ENCODE assay signal across 11 cellular contexts in the genomic region with DNA sequence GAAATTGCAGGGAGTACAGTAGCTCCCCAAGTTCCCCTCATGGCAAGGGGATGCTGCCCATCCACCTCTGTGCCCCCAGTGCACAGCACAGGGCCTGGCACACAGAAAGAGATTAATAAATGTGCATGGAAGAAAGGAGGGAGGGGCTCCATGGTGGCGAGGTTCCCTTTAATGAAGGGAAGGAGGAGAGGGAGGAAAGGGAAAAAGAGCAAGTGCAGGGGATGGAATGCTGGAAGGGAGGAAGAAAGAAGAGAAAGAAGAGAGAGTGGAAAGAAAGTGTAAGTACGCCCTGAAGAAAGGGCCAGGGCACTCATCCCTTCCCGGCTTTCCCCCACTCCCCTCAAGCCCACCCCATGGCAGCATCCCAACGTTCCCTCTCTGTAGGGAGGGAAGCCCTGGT. TPM values are rescaled to one million over a fixed set of nuclear protein-coding genes. Genes with fewer than 3 reads are reported as not detected.
DNase-seq lines count a peak whose midpoint lies in the region; ATAC-seq lines count a peak whose summit lies in the region.
"Had no signal": no experiment of that assay in that cellular context is flagged by ENCODE, and none has a peak within 500 bp of the region (broad histone marks: within the 10 kb centered on the region; RNA-seq: fewer than 3 reads in every experiment).

No MANE protein-coding gene starts in this region.

- no peaks in the 10 kb centered on the region for H3K36me3 Mint-ChIP-seq in activated naive CD4-positive, alpha-beta T cell treated with anti-CD3 and anti-CD28 coated beads, Interleukin-2, amount 10 ng/mL, durations not matched to agents 7 days and 5 days
- no peaks in the 10 kb centered on the region for H3K36me3 Mint-ChIP-seq in activated T-helper 1 cell treated with anti-CD3 and anti-CD28 coated beads, Interleukin-12 subunit alpha, Interleukin-12 subunit beta, Interleukin-2, Interleukin-4 antibody, amounts not matched to agents 30 ng/mL and 10 ng/mL and 1 ng/mL, durations not matched to agents 14 hours and 24 hours and 36 hours (ENCODE audit: low read depth)
- no peaks in the 10 kb centered on the region for H3K36me3 Mint-ChIP-seq in memory B cell

- intact Hi-C loops in activated T-helper 1 cell treated with anti-CD3 and anti-CD28 coated beads, Interleukin-12 subunit alpha, Interleukin-12 subunit beta, Interleukin-2, Interleukin-4 antibody, amounts not matched to agents 30 ng/mL and 10 ng/mL and 1 ng/mL, durations not matched to agents 14 hours and 24 hours and 36 hours (cut with micrococcal nuclease): loop anchor here (1.0 to 10.0 kb wide), 4 partner anchors 39 to 536 kb away; partner anchors contain the start of gene ULK4

- peak overlapping the region; percentile 58 for H3K4me3 Mint-ChIP-seq in activated naive CD4-positive, alpha-beta T cell treated with anti-CD3 and anti-CD28 coated beads, Interleukin-2, amount 10 ng/mL, durations not matched to agents 7 days and 5 days
- H3K4me3 Mint-ChIP-seq in activated T-helper 1 cell treated with anti-CD3 and anti-CD28 coated beads, Interleukin-12 subunit alpha, Interleukin-12 subunit beta, Interleukin-2, Interleukin-4 antibody, amounts not matched to agents 30 ng/mL and 10 ng/mL and 1 ng/mL, durations not matched to agents 14 hours and 24 hours and 36 hours: peak overlapping the region; percentile 51
- H3K4me3 Mint-ChIP-seq in memory B cell: peak overlapping the region; percentile 91
- H3K4me3 Mint-ChIP-seq in stimulated activated naive CD8-positive, alpha-beta T cell treated with anti-CD3 and anti-CD28 coated beads, Interleukin-15, amount 100 ng/mL, for 72 hours: peak overlapping the region; percentile 40 to 67

- H3K27ac Mint-ChIP-seq in activated naive CD4-positive, alpha-beta T cell treated with anti-CD3 and anti-CD28 coated beads, Interleukin-2, amount 10 ng/mL, durations not matched to agents 7 days and 5 days: peak overlapping the region; percentile 16
- H3K27ac Mint-ChIP-seq in activated T-helper 1 cell treated with anti-CD3 and anti-CD28 coated beads, Interleukin-12 subunit alpha, Interleukin-12 subunit beta, Interleukin-2, Interleukin-4 antibody, amounts not matched to agents 30 ng/mL and 10 ng/mL and 1 ng/mL, durations not matched to agents 14 hours and 24 hours and 36 hours: no peak overlapping the region
- H3K27ac Mint-ChIP-seq in memory B cell: no peak overlapping the region
- no peak overlapping the region for H3K27ac Mint-ChIP-seq in stimulated activated naive CD8-positive, alpha-beta T cell treated with anti-CD3 and anti-CD28 coated beads, Interleukin-15, amount 100 ng/mL, for 72 hours
- H3K27ac Mint-ChIP-seq: activated CD4-positive, alpha-beta T cell treated with anti-CD3 and anti-CD28 coated beads for 36 hours had no signal

- CTCF ChIA-PET in activated naive CD4-positive, alpha-beta T cell treated with anti-CD3 and anti-CD28 coated beads, Interleukin-2, amount 10 ng/mL, durations not matched to agents 7 days and 5 days (lab: Charles Lee): interaction anchor here (0.7 to 7.2 kb wide), 16 partner anchors 11 to 436 kb away, joined by 3 to 113 read pairs (median 4); no protein-coding TSS in a partner anchor

- DNase-seq in activated naive CD4-positive, alpha-beta T cell treated with anti-CD3 and anti-CD28 coated beads, Interleukin-2, amount 10 ng/mL, durations not matched to agents 7 days and 5 days: no peak
- no peak for DNase-seq in activated naive CD4-positive, alpha-beta T cell treated with anti-CD3 and anti-CD28 coated beads, Interleukin-2, amount 50 U/mL, for 16 hours
- no peak for DNase-seq in activated T-helper 1 cell treated with anti-CD3 and anti-CD28 coated beads, Interleukin-12 subunit alpha, Interleukin-12 subunit beta, Interleukin-2, Interleukin-4 antibody, amounts not matched to agents 30 ng/mL and 10 ng/mL and 1 ng/mL, durations not matched to agents 14 hours and 24 hours and 36 hours (ENCODE audit: low spot score)
- DNase-seq in memory B cell (ENCODE audit: low spot score in 2 of 2) (no peak), activated gamma-delta T cell treated with Interleukin-2 at 50 U/mL for 16 hours (no peak), AG08396 (ENCODE audit: low spot score) (no peak)
- DNase-seq in stimulated activated naive CD8-positive, alpha-beta T cell treated with anti-CD3 and anti-CD28 coated beads, Interleukin-15, amount 100 ng/mL, for 72 hours: peak in 1 of 2 donors; percentile 5
- DNase-seq in stimulated activated naive CD4-positive, alpha-beta T cell treated with Interleukin-2 at 50 U/mL for 16 hours (lab: John Stamatoyannopoulos, UW): no peak

- H3K9me3 Mint-ChIP-seq in activated naive CD4-positive, alpha-beta T cell treated with anti-CD3 and anti-CD28 coated beads, Interleukin-2, amount 10 ng/mL, durations not matched to agents 7 days and 5 days: no peaks in the 10 kb centered on the region
- no peaks in the 10 kb centered on the region for H3K9me3 Mint-ChIP-seq in activated T-helper 1 cell treated with anti-CD3 and anti-CD28 coated beads, Interleukin-12 subunit alpha, Interleukin-12 subunit beta, Interleukin-2, Interleukin-4 antibody, amounts not matched to agents 30 ng/mL and 10 ng/mL and 1 ng/mL, durations not matched to agents 14 hours and 24 hours and 36 hours
- H3K9me3 Mint-ChIP-seq in memory B cell: no peaks in the 10 kb centered on the region
- H3K9me3 Mint-ChIP-seq in stimulated activated naive CD8-positive, alpha-beta T cell treated with anti-CD3 and anti-CD28 coated beads, Interleukin-15, amount 100 ng/mL, for 72 hours: no peaks in the 10 kb centered on the region

- H3K27me3 Mint-ChIP-seq in activated naive CD4-positive, alpha-beta T cell treated with anti-CD3 and anti-CD28 coated beads, Interleukin-2, amount 10 ng/mL, durations not matched to agents 7 days and 5 days: peaks cover 58% of the 10 kb centered on the region
- peaks cover 36% of the 10 kb centered on the region for H3K27me3 Mint-ChIP-seq in activated T-helper 1 cell treated with anti-CD3 and anti-CD28 coated beads, Interleukin-12 subunit alpha, Interleukin-12 subunit beta, Interleukin-2, Interleukin-4 antibody, amounts not matched to agents 30 ng/mL and 10 ng/mL and 1 ng/mL, durations not matched to agents 14 hours and 24 hours and 36 hours (ENCODE audit: insufficient read depth)
- H3K27me3 Mint-ChIP-seq in memory B cell: peaks cover 12% of the 10 kb centered on the region
- H3K27me3 Mint-ChIP-seq in stimulated activated naive CD8-positive, alpha-beta T cell treated with anti-CD3 and anti-CD28 coated beads, Interleukin-15, amount 100 ng/mL, for 72 hours: peaks cover 32% of the 10 kb centered on the region

- peaks cover 47% of the 10 kb centered on the region for H3K4me1 Mint-ChIP-seq in activated naive CD4-positive, alpha-beta T cell treated with anti-CD3 and anti-CD28 coated beads, Interleukin-2, amount 10 ng/mL, durations not matched to agents 7 days and 5 days
- peaks cover 21% of the 10 kb centered on the region for H3K4me1 Mint-ChIP-seq in activated T-helper 1 cell treated with anti-CD3 and anti-CD28 coated beads, Interleukin-12 subunit alpha, Interleukin-12 subunit beta, Interleukin-2, Interleukin-4 antibody, amounts not matched to agents 30 ng/mL and 10 ng/mL and 1 ng/mL, durations not matched to agents 14 hours and 24 hours and 36 hours (ENCODE audit: low read depth)
- H3K4me1 Mint-ChIP-seq in memory B cell: peaks cover 14% of the 10 kb centered on the region
- peaks cover 47% of the 10 kb centered on the region for H3K4me1 Mint-ChIP-seq in stimulated activated naive CD8-positive, alpha-beta T cell treated with anti-CD3 and anti-CD28 coated beads, Interleukin-15, amount 100 ng/mL, for 72 hours

- ATAC-seq in memory B cell (ENCODE audit: low read depth): no peak
- no peak for ATAC-seq in stimulated activated naive CD8-positive, alpha-beta T cell treated with anti-CD3 and anti-CD28 coated beads, Interleukin-15, amount 100 ng/mL, for 72 hours

RNA-seq across cellular contexts. Expression of gene VIPR1, which starts 1.5 kb away (rescaled TPM):
- total RNA-seq in activated T-helper 1 cell treated with anti-CD3 and anti-CD28 coated beads, Interleukin-12 subunit alpha, Interleukin-12 subunit beta, Interleukin-2, Interleukin-4 antibody, amounts not matched to agents 30 ng/mL and 10 ng/mL and 1 ng/mL, durations not matched to agents 14 hours and 24 hours and 36 hours: 0.69 and 0.88 TPM in 2 replicates
- total RNA-seq: NCI-H460, SJSA1 had no signal
